In the genomic region with DNA sequence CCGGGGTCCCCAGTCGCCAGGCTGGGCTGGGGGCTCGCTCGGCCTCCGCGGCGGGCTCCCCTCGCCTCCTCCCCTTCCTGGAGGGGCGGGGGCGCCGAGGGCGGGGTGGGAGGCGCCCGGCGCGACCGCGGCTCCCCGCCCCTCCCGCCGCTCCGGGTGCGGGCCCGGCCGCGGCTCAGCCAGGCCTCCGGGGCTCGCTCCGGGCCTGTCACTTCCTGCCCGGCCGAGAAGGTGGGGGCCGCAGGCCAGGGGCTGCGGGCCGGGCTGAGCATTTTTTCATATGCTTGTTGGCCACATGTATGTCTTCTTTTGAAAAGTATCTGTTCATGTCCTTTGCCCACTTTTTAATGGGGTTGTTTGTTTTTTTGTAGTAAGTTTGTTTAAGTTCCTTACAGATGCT, we compare ENCODE assay signal across 14 cellular contexts. TPM values are rescaled to one million over a fixed set of nuclear protein-coding genes. Genes with fewer than 3 reads are reported as not detected.
DNase-seq lines count a peak whose midpoint lies in the region; ATAC-seq, FAIRE-seq and TF ChIP-seq lines count a peak whose summit lies in the region.
"Not testable (repeated sequence)": the region's sequence is repeated elsewhere in the genome, so short reads cannot be mapped to it uniquely, and the experiment has no call there.
"Had no signal": no experiment of that assay in that cellular context is flagged by ENCODE, and none has a peak within 500 bp of the region (broad histone marks: within the 10 kb centered on the region; RNA-seq: fewer than 3 reads in every experiment).

No MANE protein-coding gene starts in this region.

- 0% methylated on average over 6 of the region's 34 CpGs for WGBS in K562 (ENCODE audit: insufficient coverage, low coverage, missing lambda C conversion rate)
- WGBS in heart right ventricle, 2 donors, result 2 to 9% methylated on average over 6 to 7 of the region's 34 CpGs
- 6 to 18% methylated on average over 5 to 10 of the region's 34 CpGs for WGBS in pancreas, 2 donors
- WGBS in aorta, 2 donors, result 5 to 10% methylated on average over 6 to 10 of the region's 34 CpGs

- not testable (repeated sequence) for H3K9me3 Mint-ChIP-seq in activated B cell treated with CpG ODN at 0.5 μM for 24 hours

- H3K27ac Mint-ChIP-seq in activated B cell treated with CpG ODN at 0.5 μM for 24 hours, result not testable (repeated sequence)

- H3K4me3 ChIP-seq in DND-41 (ENCODE audit: low read depth in 1 of 2, low read length in 2 of 2); K562; heart right ventricle; lower lobe of right lung; pancreas; aorta (ENCODE audit: low read length in 2 of 2): not testable (repeated sequence)

- peaks cover 32% of the 10 kb centered on the region for H3K27me3 Mint-ChIP-seq in activated B cell treated with CpG ODN at 0.5 μM for 24 hours

- not testable (repeated sequence) for H2AFZ ChIP-seq in DND-41 (ENCODE audit: low read depth, low read length)
- peak overlapping the region; percentile 52; the same call in 1 of the 2 replicates for H2AFZ ChIP-seq in K562 (ENCODE audit: low read depth, low read length)

- not testable (repeated sequence) for TF ChIP-seq CTCF in DND-41 (IDR thresholded peaks at IDR 0.05; ENCODE audit: borderline replicate concordance, extremely low read depth, low read length, poor library complexity, severe bottlenecking); activated B cell treated with CpG ODN at 0.5 μM for 24 hours (IDR thresholded peaks at IDR 0.05); K562 (IDR thresholded peaks at IDR 0.05 in 2 of 3, conservative IDR thresholded peaks at IDR 0.05 in 1 of 3; ENCODE audit: insufficient read depth in 2 of 3, low read depth in 1 of 3, low read length in 3 of 3); heart right ventricle (IDR thresholded peaks at IDR 0.05); lower lobe of right lung (IDR thresholded peaks at IDR 0.05); pancreas (IDR thresholded peaks at IDR 0.05)

- not testable (repeated sequence) for TF ChIP-seq EP300 in K562 (IDR thresholded peaks at IDR 0.05; ENCODE audit: low read length)

- not testable (repeated sequence) for BruUV-seq in K562 (replicated peaks; lab: Mats Ljungman, UMichigan)

- H4K20me1 ChIP-seq in DND-41 (ENCODE audit: insufficient read depth, low read length); K562 (replicated peaks; ENCODE audit: control insufficient read depth, insufficient read depth, low read length): not testable (repeated sequence)

- H3K4me1 ChIP-seq in DND-41 (ENCODE audit: insufficient read depth, low read length); K562 (replicated peaks in 1 of 2; ENCODE audit: control insufficient read depth in 2 of 2, insufficient read depth in 2 of 2, low read length in 2 of 2); heart right ventricle; lower lobe of right lung; pancreas; aorta (ENCODE audit: control insufficient read depth in 1 of 2, insufficient read depth in 2 of 2, low read length in 2 of 2): not testable (repeated sequence)

- CTCF ChIA-PET in activated B cell treated with CpG ODN at 0.5 μM for 24 hours (lab: Charles Lee); K562 (lab: Yijun Ruan, JAX; ENCODE audit: low intra/inter-chr PET ratio): not testable (repeated sequence)

- not testable (repeated sequence) for H3K36me3 Mint-ChIP-seq in activated B cell treated with CpG ODN at 0.5 μM for 24 hours (ENCODE audit: low read depth)

- H3K27ac ChIP-seq in DND-41 (ENCODE audit: low read length); K562 (ENCODE audit: extremely low read depth, low read depth, low read length); heart right ventricle; lower lobe of right lung; pancreas; aorta (ENCODE audit: low read depth in 1 of 2, low read length in 2 of 2): not testable (repeated sequence)

- peak overlapping the region; percentile 59 for H3K4me3 Mint-ChIP-seq in activated B cell treated with CpG ODN at 0.5 μM for 24 hours

- not testable (repeated sequence) for FAIRE-seq in K562 (lab: Jason Lieb, UNC); pancreas (lab: Jason Lieb, UNC)

- in situ Hi-C loops in K562 (cut with MboI), result not testable (repeated sequence)

- POLR2A ChIA-PET in activated B cell treated with CpG ODN at 0.5 μM for 24 hours (lab: Charles Lee); K562 (lab: Yijun Ruan, JAX): not testable (repeated sequence)

- H3K9me1 ChIP-seq in K562 (ENCODE audit: control insufficient read depth, insufficient read depth, low read length), result not testable (repeated sequence)

- TF ChIP-seq POLR2A in K562 (conservative IDR thresholded peaks at IDR 0.05), result not testable (repeated sequence)

- not testable (repeated sequence) for H3K9ac ChIP-seq in DND-41 (ENCODE audit: low read depth, low read length); K562 (ENCODE audit: insufficient read depth in 1 of 2, low read depth in 2 of 2, low read length in 2 of 2)

- not testable (repeated sequence) for DNase-seq in DND-41; activated B cell treated with CpG ODN at 0.5 μM for 24 hours; K562 (ENCODE audit: extremely low read depth in 1 of 4, low spot score in 3 of 4); heart right ventricle; lower lobe of right lung; pancreas; aorta

- intact Hi-C loops in activated B cell treated with CpG ODN at 0.5 μM for 24 hours (cut with micrococcal nuclease); K562 (cut with micrococcal nuclease); heart right ventricle (cut with DNase I); lower lobe of right lung (cut with DNase I); pancreas (cut with DNase I); aorta (cut with DNase I): not testable (repeated sequence)

- H3K4me1 Mint-ChIP-seq in activated B cell treated with CpG ODN at 0.5 μM for 24 hours, result not testable (repeated sequence)

- H3K4me2 ChIP-seq in DND-41 (ENCODE audit: insufficient read depth, low read length); K562 (ENCODE audit: insufficient read depth, low read length): not testable (repeated sequence)

- peak; percentile 84 for ATAC-seq in DND-41 (ENCODE audit: insufficient read depth, low read depth)
- peak; percentile 49 for ATAC-seq in HG03571 (IDR thresholded peaks at IDR 0.05; ENCODE audit: unreplicated experiment)
- ATAC-seq in activated B cell treated with CpG ODN at 0.5 μM for 24 hours (ENCODE audit: low read depth), result peak; percentile 90
- ATAC-seq in K562, result peak; percentile 71
- ATAC-seq in heart right ventricle, result peak in 6 of 8 donors; percentile 44 to 84 (median 64)
- peak; percentile 72 to 81 for ATAC-seq in lower lobe of right lung
- ATAC-seq in pancreas, result peak; percentile 62 to 83 (median 71)
- ATAC-seq in aorta (ENCODE audit: low FRiP score), result peak; percentile 11

- H3K79me2 ChIP-seq in DND-41 (ENCODE audit: insufficient read depth, low read length); K562 (ENCODE audit: control insufficient read depth, insufficient read depth, low read length): not testable (repeated sequence)

- not testable (repeated sequence) for H3K36me3 ChIP-seq in DND-41 (ENCODE audit: insufficient read depth, low read length); K562 (ENCODE audit: control insufficient read depth, insufficient read depth, low read length); heart right ventricle; lower lobe of right lung; pancreas; aorta (ENCODE audit: control insufficient read depth in 1 of 2, insufficient read depth in 2 of 2, low read length in 1 of 2)

- H3K9me3 ChIP-seq in DND-41 (ENCODE audit: insufficient read depth, low read length, severe bottlenecking); K562 (replicated peaks; ENCODE audit: control insufficient read depth, insufficient read depth, low read depth, low read length); heart right ventricle; lower lobe of right lung; pancreas; aorta (ENCODE audit: control insufficient read depth, low read length): not testable (repeated sequence)

- peaks cover 17% of the 10 kb centered on the region for H3K27me3 ChIP-seq in DND-41 (ENCODE audit: insufficient read depth, low read length, poor library complexity)
- H3K27me3 ChIP-seq in K562 (ENCODE audit: control insufficient read depth in 2 of 2, insufficient read depth in 2 of 2, low read length in 2 of 2); heart right ventricle; lower lobe of right lung (ENCODE audit: low read depth); pancreas; aorta (ENCODE audit: control insufficient read depth in 1 of 2, insufficient read depth in 2 of 2, low read length in 1 of 2): not testable (repeated sequence)

- not testable (repeated sequence) for TF ChIP-seq RAD21 in K562 (CRISPR knock-in tag; conservative IDR thresholded peaks at IDR 0.05 in 1 of 2, IDR thresholded peaks at IDR 0.05 in 1 of 2)

RNA-seq across cellular contexts. Expression of a gene that starts 11.2 kb away (rescaled TPM):
- total RNA-seq in activated B cell treated with CpG ODN at 0.5 μM for 24 hours (not detected in 2 replicates), K562 (2014; rRNA removed) (not detected in 2 replicates), K562 (2014; rRNA removed; fragmentation: Illumina TruSeq; extraction: Trizol) (not detected in 2 replicates), K562 (2015; rRNA removed; fragmentation: Illumina TruSeq; extraction: Trizol) (not detected in 2 replicates), K562 (2021) (not detected in 2 replicates), heart right ventricle (not detected), lower lobe of right lung (not detected), pancreas (not detected), aorta (not detected)
- not detected in 2 replicates for total RNA-seq in K562 (2011; cell fraction: chromatin; rRNA removed; ENCODE audit: low replicate concordance)
- not detected in 2 replicates for total RNA-seq in K562 (2011; cell fraction: nucleolus; rRNA removed)
- not detected in 2 replicates for total RNA-seq in K562 (2011; cell fraction: nucleoplasm; rRNA removed)
- polyA plus RNA-seq in K562 (2011; rRNA removed) (not detected in 2 replicates), K562 (2014; fragmentation: Illumina TruSeq; extraction: Trizol) (not detected in 2 replicates), K562 (2014; fragmentation: Nextera tagmentation; extraction: Ambion mirVana) (not detected), K562 (2014; rRNA removed) (not detected in 2 replicates), heart right ventricle (not detected), pancreas (not detected), aorta (not detected)
- polyA plus RNA-seq in K562 (2011; cell fraction: cytosol; rRNA removed), result not detected in 2 replicates
- polyA plus RNA-seq in K562 (2011; cell fraction: nucleus; rRNA removed), result 0.14 TPM in 1 of 2 replicates, not detected in the other
- not detected in 2 replicates for polyA plus RNA-seq in K562 (2012)
- not detected in 2 replicates for polyA minus RNA-seq in K562 (2011; rRNA and poly(A)+ RNA removed)
- not detected in 2 replicates for polyA minus RNA-seq in K562 (2011; cell fraction: cytosol; rRNA and poly(A)+ RNA removed)
- polyA minus RNA-seq in K562 (2011; cell fraction: nucleus; rRNA and poly(A)+ RNA removed), result not detected in 2 replicates
- total RNA-seq: Daoy; frontal cortex; ovary; skeletal muscle tissue; T-helper 1 cell treated with Interleukin-12 subunit alpha and Interleukin-12 subunit beta and Interleukin-4 antibody, amounts not matched to agents 30 ng/mL and 1 ng/mL, for 36 hours; tibial nerve had no signal
- polyA plus RNA-seq: ovary had no signal

RNA-seq across cellular contexts. Expression of a gene that starts 14.6 kb away (rescaled TPM):
- total RNA-seq in activated B cell treated with CpG ODN at 0.5 μM for 24 hours (not detected in 2 replicates), K562 (2014; rRNA removed) (not detected in 2 replicates), K562 (2014; rRNA removed; fragmentation: Illumina TruSeq; extraction: Trizol) (not detected in 2 replicates), K562 (2015; rRNA removed; fragmentation: Illumina TruSeq; extraction: Trizol) (not detected in 2 replicates), K562 (2021) (not detected in 2 replicates), heart right ventricle (not detected), lower lobe of right lung (not detected), pancreas (not detected), aorta (not detected)
- total RNA-seq in K562 (2011; cell fraction: chromatin; rRNA removed; ENCODE audit: low replicate concordance), result not detected in 2 replicates
- not detected in 2 replicates for total RNA-seq in K562 (2011; cell fraction: nucleolus; rRNA removed)
- total RNA-seq in K562 (2011; cell fraction: nucleoplasm; rRNA removed), result not detected in 2 replicates
- polyA plus RNA-seq in K562 (2011; rRNA removed) (not detected in 2 replicates), K562 (2014; fragmentation: Illumina TruSeq; extraction: Trizol) (not detected in 2 replicates), K562 (2014; fragmentation: Nextera tagmentation; extraction: Ambion mirVana) (not detected), K562 (2014; rRNA removed) (not detected in 2 replicates), heart right ventricle (not detected), pancreas (not detected), aorta (not detected)
- not detected in 2 replicates for polyA plus RNA-seq in K562 (2011; cell fraction: cytosol; rRNA removed)
- polyA plus RNA-seq in K562 (2011; cell fraction: nucleus; rRNA removed), result not detected in 2 replicates
- not detected in 2 replicates for polyA plus RNA-seq in K562 (2012)
- polyA minus RNA-seq in K562 (2011; rRNA and poly(A)+ RNA removed), result not detected in 2 replicates
- not detected in 2 replicates for polyA minus RNA-seq in K562 (2011; cell fraction: cytosol; rRNA and poly(A)+ RNA removed)
- not detected in 2 replicates for polyA minus RNA-seq in K562 (2011; cell fraction: nucleus; rRNA and poly(A)+ RNA removed)
- total RNA-seq: Daoy; frontal cortex; ovary; skeletal muscle tissue; T-helper 1 cell treated with Interleukin-12 subunit alpha and Interleukin-12 subunit beta and Interleukin-4 antibody, amounts not matched to agents 30 ng/mL and 1 ng/mL, for 36 hours; tibial nerve had no signal
- polyA plus RNA-seq: ovary had no signal

RNA-seq across cellular contexts. Expression of a gene that starts 29.0 kb away (rescaled TPM):
- total RNA-seq in activated B cell treated with CpG ODN at 0.5 μM for 24 hours (not detected in 2 replicates), K562 (2014; rRNA removed) (not detected in 2 replicates), K562 (2014; rRNA removed; fragmentation: Illumina TruSeq; extraction: Trizol) (not detected in 2 replicates), K562 (2015; rRNA removed; fragmentation: Illumina TruSeq; extraction: Trizol) (not detected in 2 replicates), K562 (2021) (not detected in 2 replicates), heart right ventricle (not detected), lower lobe of right lung (not detected), pancreas (not detected), aorta (not detected)
- not detected in 2 replicates for total RNA-seq in K562 (2011; cell fraction: chromatin; rRNA removed; ENCODE audit: low replicate concordance)
- total RNA-seq in K562 (2011; cell fraction: nucleolus; rRNA removed), result not detected in 2 replicates
- total RNA-seq in K562 (2011; cell fraction: nucleoplasm; rRNA removed), result not detected in 2 replicates
- polyA plus RNA-seq in K562 (2011; rRNA removed) (not detected in 2 replicates), K562 (2014; fragmentation: Illumina TruSeq; extraction: Trizol) (not detected in 2 replicates), K562 (2014; fragmentation: Nextera tagmentation; extraction: Ambion mirVana) (not detected), K562 (2014; rRNA removed) (not detected in 2 replicates), heart right ventricle (not detected), pancreas (not detected), aorta (not detected)
- polyA plus RNA-seq in K562 (2011; cell fraction: cytosol; rRNA removed), result not detected in 2 replicates
- not detected in 2 replicates for polyA plus RNA-seq in K562 (2011; cell fraction: nucleus; rRNA removed)
- not detected in 2 replicates for polyA plus RNA-seq in K562 (2012)
- polyA minus RNA-seq in K562 (2011; rRNA and poly(A)+ RNA removed), result not detected in 2 replicates
- polyA minus RNA-seq in K562 (2011; cell fraction: cytosol; rRNA and poly(A)+ RNA removed), result not detected in 2 replicates
- polyA minus RNA-seq in K562 (2011; cell fraction: nucleus; rRNA and poly(A)+ RNA removed), result not detected in 2 replicates
- total RNA-seq: Daoy; frontal cortex; ovary; skeletal muscle tissue; T-helper 1 cell treated with Interleukin-12 subunit alpha and Interleukin-12 subunit beta and Interleukin-4 antibody, amounts not matched to agents 30 ng/mL and 1 ng/mL, for 36 hours; tibial nerve had no signal
- polyA plus RNA-seq: ovary had no signal

RNA-seq across cellular contexts. Expression of a gene that starts 52.1 kb away (rescaled TPM):
- total RNA-seq in activated B cell treated with CpG ODN at 0.5 μM for 24 hours (not detected in 2 replicates), K562 (2014; rRNA removed) (not detected in 2 replicates), K562 (2014; rRNA removed; fragmentation: Illumina TruSeq; extraction: Trizol) (not detected in 2 replicates), K562 (2015; rRNA removed; fragmentation: Illumina TruSeq; extraction: Trizol) (not detected in 2 replicates), K562 (2021) (not detected in 2 replicates), heart right ventricle (not detected), lower lobe of right lung (not detected), pancreas (not detected), aorta (not detected)
- total RNA-seq in K562 (2011; cell fraction: chromatin; rRNA removed; ENCODE audit: low replicate concordance), result not detected in 2 replicates
- not detected in 2 replicates for total RNA-seq in K562 (2011; cell fraction: nucleolus; rRNA removed)
- not detected in 2 replicates for total RNA-seq in K562 (2011; cell fraction: nucleoplasm; rRNA removed)
- polyA plus RNA-seq in K562 (2011; rRNA removed) (not detected in 2 replicates), K562 (2014; fragmentation: Illumina TruSeq; extraction: Trizol) (not detected in 2 replicates), K562 (2014; fragmentation: Nextera tagmentation; extraction: Ambion mirVana) (not detected), K562 (2014; rRNA removed) (not detected in 2 replicates), heart right ventricle (not detected), pancreas (not detected), aorta (not detected)
- not detected in 2 replicates for polyA plus RNA-seq in K562 (2011; cell fraction: cytosol; rRNA removed)
- polyA plus RNA-seq in K562 (2011; cell fraction: nucleus; rRNA removed), result not detected in 2 replicates
- not detected in 2 replicates for polyA plus RNA-seq in K562 (2012)
- polyA minus RNA-seq in K562 (2011; rRNA and poly(A)+ RNA removed), result not detected in 2 replicates
- polyA minus RNA-seq in K562 (2011; cell fraction: cytosol; rRNA and poly(A)+ RNA removed), result not detected in 2 replicates
- polyA minus RNA-seq in K562 (2011; cell fraction: nucleus; rRNA and poly(A)+ RNA removed), result not detected in 2 replicates
- total RNA-seq: Daoy; frontal cortex; ovary; skeletal muscle tissue; T-helper 1 cell treated with Interleukin-12 subunit alpha and Interleukin-12 subunit beta and Interleukin-4 antibody, amounts not matched to agents 30 ng/mL and 1 ng/mL, for 36 hours; tibial nerve had no signal
- polyA plus RNA-seq: ovary had no signal

RNA-seq across cellular contexts. Expression of a gene that starts 55.0 kb away (rescaled TPM):
- total RNA-seq in activated B cell treated with CpG ODN at 0.5 μM for 24 hours, result not detected in 2 replicates
- total RNA-seq in K562 (2011; cell fraction: chromatin; rRNA removed; ENCODE audit: low replicate concordance), result not detected in 2 replicates
- total RNA-seq in K562 (2011; cell fraction: nucleolus; rRNA removed), result not detected in 2 replicates
- not detected in 2 replicates for total RNA-seq in K562 (2011; cell fraction: nucleoplasm; rRNA removed)
- not detected in 2 replicates for total RNA-seq in K562 (2014; rRNA removed)
- not detected in 2 replicates for total RNA-seq in K562 (2014; rRNA removed; fragmentation: Illumina TruSeq; extraction: Trizol)
- total RNA-seq in K562 (2015; rRNA removed; fragmentation: Illumina TruSeq; extraction: Trizol), result not detected in 2 replicates
- not detected in 2 replicates for total RNA-seq in K562 (2021)
- polyA plus RNA-seq in K562 (2011; rRNA removed), result not detected in 2 replicates
- not detected in 2 replicates for polyA plus RNA-seq in K562 (2011; cell fraction: cytosol; rRNA removed)
- not detected in 2 replicates for polyA plus RNA-seq in K562 (2011; cell fraction: nucleus; rRNA removed)
- polyA plus RNA-seq in K562 (2012), result not detected in 2 replicates
- polyA plus RNA-seq in K562 (2014; fragmentation: Illumina TruSeq; extraction: Trizol), result not detected in 2 replicates
- polyA plus RNA-seq in K562 (2014; fragmentation: Nextera tagmentation; extraction: Ambion mirVana), result not detected
- polyA plus RNA-seq in K562 (2014; rRNA removed), result not detected in 2 replicates
- polyA minus RNA-seq in K562 (2011; rRNA and poly(A)+ RNA removed), result not detected in 2 replicates
- not detected in 2 replicates for polyA minus RNA-seq in K562 (2011; cell fraction: cytosol; rRNA and poly(A)+ RNA removed)
- polyA minus RNA-seq in K562 (2011; cell fraction: nucleus; rRNA and poly(A)+ RNA removed), result not detected in 2 replicates
- under 1 TPM in 1 of 10 donors, not detected in 9; 0.28 TPM for total RNA-seq in heart right ventricle
- not detected for polyA plus RNA-seq in heart right ventricle
- not detected for total RNA-seq in lower lobe of right lung
- not detected for total RNA-seq in pancreas
- not detected for polyA plus RNA-seq in pancreas
- total RNA-seq in aorta, result not detected
- not detected for polyA plus RNA-seq in aorta
- total RNA-seq: frontal cortex; ovary; skeletal muscle tissue; T-helper 1 cell treated with Interleukin-12 subunit alpha and Interleukin-12 subunit beta and Interleukin-4 antibody, amounts not matched to agents 30 ng/mL and 1 ng/mL, for 36 hours; tibial nerve had no signal
- polyA plus RNA-seq: ovary had no signal

Comparison
In these comparisons a context has a peak if more than half of its experiments do, and no peak if none do; other contexts are left out.
1. ATAC-seq: peak in every context shown above with its lines; median percentile 90 in activated B cell treated with CpG ODN at 0.5 μM for 24 hours; 84 in DND-41; 76 in lower lobe of right lung; 71 in K562; 71 in pancreas; 64 in heart right ventricle; 49 in HG03571; 11 in aorta.